ENCODE assay signal across 19 cellular contexts in genomic region chr3:50626406-50626805, GRCh38. TPM values are rescaled to one million over a fixed set of nuclear protein-coding genes. Genes with fewer than 3 reads are reported as not detected.
DNase-seq lines count a peak whose midpoint lies in the region; ATAC-seq and TF ChIP-seq lines count a peak whose summit lies in the region.
"Had no signal": no experiment of that assay in that cellular context is flagged by ENCODE, and none has a peak within 500 bp of the region (broad histone marks: within the 10 kb centered on the region; RNA-seq: fewer than 3 reads in every experiment).

No MANE protein-coding gene starts in this region.

- TF ChIP-seq CTCF in lung (IDR thresholded peaks at IDR 0.05; ENCODE audit: control extremely low read depth, extremely low read depth) (no peak), adrenal gland (IDR thresholded peaks at IDR 0.05) (no peak)

- H3K9me3 Mint-ChIP-seq in stimulated activated naive CD8-positive, alpha-beta T cell treated with anti-CD3 and anti-CD28 coated beads, Interleukin-15, Interleukin-2, amounts not matched to agents 100 ng/mL and 50 ng/mL, for 24 hours: no peaks in the 10 kb centered on the region
- no peaks in the 10 kb centered on the region for H3K9me3 Mint-ChIP-seq in stimulated activated naive CD8-positive, alpha-beta T cell treated with anti-CD3 and anti-CD28 coated beads, Interleukin-15, amount 100 ng/mL, for 72 hours

- no peak for TF ChIP-seq POLR2A in adrenal gland (IDR thresholded peaks at IDR 0.05)

- no peak for DNase-seq in stimulated activated naive CD8-positive, alpha-beta T cell treated with anti-CD3 and anti-CD28 coated beads, Interleukin-15, amount 100 ng/mL, for 72 hours
- no peak for DNase-seq in T-helper 17 cell
- no peak for DNase-seq in lung (ENCODE audit: low spot score)
- no peak for DNase-seq in HUDEP-2 (lab: John Stamatoyannopoulos, UW; ENCODE audit: unreplicated experiment in 76 of 76)
- no peak for DNase-seq in adrenal gland
- DNase-seq: activated CD4-positive, CD25-positive, alpha-beta regulatory T cell treated with anti-CD3 and anti-CD28 coated beads, Interleukin-2, amount 50 U/mL, for 72 hours; activated T-cell treated with anti-CD3 and anti-CD28 coated beads, Interleukin-2, amount 50 U/mL, for 48 hours; DMS79 treated with DMSO at 0.1 percent for 48 hours; foreskin fibroblast; NCI-H2081; NCI-H510A treated with DMSO at 0.1 percent for 48 hours; ovary; stimulated activated CD4-positive, alpha-beta T cell treated with anti-CD3 and anti-CD28 coated beads, Interleukin-4, amount 100 ng/mL, for 24 hours had no signal

- H3K36me3 ChIP-seq in lung (ENCODE audit: control insufficient read depth in 2 of 2, insufficient read depth in 2 of 2, low read length in 2 of 2): peaks cover 0 to 2% of the 10 kb centered on the region in 2 donors
- H3K36me3 ChIP-seq in adrenal gland (replicated peaks in 1 of 2): no peaks in the 10 kb centered on the region
- H3K36me3 ChIP-seq: ascending aorta, ovary had no signal

- no peak overlapping the region for H3K4me3 ChIP-seq in lung
- H3K4me3 ChIP-seq in adrenal gland: no peak overlapping the region
- H3K4me3 ChIP-seq: ascending aorta, K562, ovary had no signal

- H3K27me3 Mint-ChIP-seq in stimulated activated naive CD8-positive, alpha-beta T cell treated with anti-CD3 and anti-CD28 coated beads, Interleukin-15, Interleukin-2, amounts not matched to agents 100 ng/mL and 50 ng/mL, for 24 hours: no peaks in the 10 kb centered on the region
- no peaks in the 10 kb centered on the region for H3K27me3 Mint-ChIP-seq in stimulated activated naive CD8-positive, alpha-beta T cell treated with anti-CD3 and anti-CD28 coated beads, Interleukin-15, amount 100 ng/mL, for 72 hours
- H3K27me3 Mint-ChIP-seq in T-helper 17 cell: no peaks in the 10 kb centered on the region

- WGBS in lung, 2 donors: 73 to 88% methylated on average over 3 of the region's 3 CpGs
- 80 to 93% (median 83%) methylated on average over 1 to 3 of the region's 3 CpGs for WGBS in adrenal gland, 4 donors

- no peak for ATAC-seq in stimulated activated naive CD8-positive, alpha-beta T cell treated with anti-CD3 and anti-CD28 coated beads, Interleukin-15, amount 100 ng/mL, for 72 hours
- ATAC-seq in T-helper 17 cell: no peak
- ATAC-seq in lung (ENCODE audit: insufficient read depth, low FRiP score): no peak
- no peak for ATAC-seq in HG03159 (IDR thresholded peaks at IDR 0.05; ENCODE audit: unreplicated experiment)
- ATAC-seq: K562, left lobe of liver had no signal

- H3K4me1 Mint-ChIP-seq in stimulated activated naive CD8-positive, alpha-beta T cell treated with anti-CD3 and anti-CD28 coated beads, Interleukin-15, Interleukin-2, amounts not matched to agents 100 ng/mL and 50 ng/mL, for 24 hours (ENCODE audit: low read depth): peaks cover 96% of the 10 kb centered on the region
- H3K4me1 Mint-ChIP-seq in stimulated activated naive CD8-positive, alpha-beta T cell treated with anti-CD3 and anti-CD28 coated beads, Interleukin-15, amount 100 ng/mL, for 72 hours: peaks cover 100% of the 10 kb centered on the region
- peaks cover 69% of the 10 kb centered on the region for H3K4me1 Mint-ChIP-seq in T-helper 17 cell

- H3K4me3 Mint-ChIP-seq in stimulated activated naive CD8-positive, alpha-beta T cell treated with anti-CD3 and anti-CD28 coated beads, Interleukin-15, Interleukin-2, amounts not matched to agents 100 ng/mL and 50 ng/mL, for 24 hours: no peak overlapping the region
- no peak overlapping the region for H3K4me3 Mint-ChIP-seq in stimulated activated naive CD8-positive, alpha-beta T cell treated with anti-CD3 and anti-CD28 coated beads, Interleukin-15, amount 100 ng/mL, for 72 hours
- no peak overlapping the region for H3K4me3 Mint-ChIP-seq in T-helper 17 cell

- H3K36me3 Mint-ChIP-seq in stimulated activated naive CD8-positive, alpha-beta T cell treated with anti-CD3 and anti-CD28 coated beads, Interleukin-15, Interleukin-2, amounts not matched to agents 100 ng/mL and 50 ng/mL, for 24 hours (ENCODE audit: low read depth): peaks cover 58% of the 10 kb centered on the region
- peaks cover 4% of the 10 kb centered on the region for H3K36me3 Mint-ChIP-seq in T-helper 17 cell (ENCODE audit: low read depth)

- H3K9me3 ChIP-seq in T-helper 17 cell (ENCODE audit: control insufficient read depth, low read length, poor library complexity, severe bottlenecking): no peaks in the 10 kb centered on the region
- no peaks in the 10 kb centered on the region for H3K9me3 ChIP-seq in lung (ENCODE audit: control insufficient read depth in 2 of 2, insufficient read depth in 1 of 2, low read length in 1 of 2)
- H3K9me3 ChIP-seq in adrenal gland (replicated peaks in 1 of 3): no peaks in the 10 kb centered on the region
- H3K9me3 ChIP-seq: ascending aorta, ovary had no signal

- no peaks in the 10 kb centered on the region for H3K27me3 ChIP-seq in lung (ENCODE audit: control insufficient read depth, insufficient read depth)
- H3K27me3 ChIP-seq in adrenal gland: no peaks in the 10 kb centered on the region
- H3K27me3 ChIP-seq: ascending aorta, ovary had no signal

- H3K27ac Mint-ChIP-seq in stimulated activated naive CD8-positive, alpha-beta T cell treated with anti-CD3 and anti-CD28 coated beads, Interleukin-15, Interleukin-2, amounts not matched to agents 100 ng/mL and 50 ng/mL, for 24 hours: peak overlapping the region; percentile 49
- peak overlapping the region in 1 of 2 donors; percentile 48 for H3K27ac Mint-ChIP-seq in stimulated activated naive CD8-positive, alpha-beta T cell treated with anti-CD3 and anti-CD28 coated beads, Interleukin-15, amount 100 ng/mL, for 72 hours
- peak overlapping the region; percentile 96 for H3K27ac Mint-ChIP-seq in T-helper 17 cell

- H3K4me1 ChIP-seq in lung (ENCODE audit: control insufficient read depth in 2 of 2, insufficient read depth in 2 of 2, low read length in 2 of 2): peaks cover 14 to 43% of the 10 kb centered on the region in 2 donors
- H3K4me1 ChIP-seq in adrenal gland (replicated peaks in 1 of 2): peaks cover 0 to 28% of the 10 kb centered on the region in 2 donors
- H3K4me1 ChIP-seq: ascending aorta had no signal

- H3K27ac ChIP-seq in lung (ENCODE audit: low read depth in 1 of 2, low read length in 1 of 2) (peak overlapping the region; percentile 44 to 83), adrenal gland (no peak overlapping the region)
- H3K27ac ChIP-seq: ascending aorta, C4-2B, ovary had no signal

- intact Hi-C loops in adrenal gland (cut with DNase I): no loop called here

RNA-seq across cellular contexts. Expression of gene MAPKAPK3, which starts 9.5 kb away (rescaled TPM):
- total RNA-seq in T-helper 17 cell (10 to 100 TPM; 44.7 to 49.2 TPM), lung (10 to 100 TPM; 23.6 to 96.1 TPM), adrenal gland (100 to 1,000 TPM in 1 of 8 donors, 10 to 100 TPM in 7; 49.6 to 101 (median 68.2) TPM)
- polyA plus RNA-seq in lung (10 to 100 TPM; 50.8 to 92.1 TPM), adrenal gland (10 to 100 TPM; 40.6 to 55.0 (median 50.9) TPM)

RNA-seq across cellular contexts. Expression of gene CISH, which starts 14.8 kb away (rescaled TPM):
- total RNA-seq in T-helper 17 cell: 10 to 100 TPM; 28.3 to 63.4 TPM
- 10 to 100 TPM; 42.9 to 50.2 TPM for total RNA-seq in lung
- 100 to 1,000 TPM in 1 of 2 donors, 10 to 100 TPM in 1; 37.8 to 104 TPM for polyA plus RNA-seq in lung
- 10 to 100 TPM in 2 of 8 donors, 1 to 10 TPM in 6; 5.0 to 12.6 (median 6.5) TPM for total RNA-seq in adrenal gland
- 1 to 10 TPM; 1.8 to 9.1 (median 4.7) TPM for polyA plus RNA-seq in adrenal gland

RNA-seq across cellular contexts. Expression of gene DOCK3, which starts 48.3 kb away (rescaled TPM):
- 1 to 10 TPM; 1.9 to 3.2 TPM for total RNA-seq in T-helper 17 cell
- total RNA-seq in lung: 1 to 10 TPM in 1 of 2 donors, under 1 TPM in 1; 0.25 to 1.4 TPM
- polyA plus RNA-seq in lung: under 1 TPM; 0.06 to 0.43 TPM
- total RNA-seq in adrenal gland: 1 to 10 TPM in 7 of 8 donors, under 1 TPM in 1; 0.72 to 4.1 (median 2.7) TPM
- 1 to 10 TPM; 2.0 to 8.6 (median 6.0) TPM for polyA plus RNA-seq in adrenal gland
- total RNA-seq: left lobe of liver had no signal

RNA-seq across cellular contexts. Expression of gene HEMK1, which starts 57.1 kb away (rescaled TPM):
- total RNA-seq in T-helper 17 cell (10 to 100 TPM; 22.7 to 25.1 TPM), lung (10 to 100 TPM; 17.3 to 28.0 TPM), adrenal gland (10 to 100 TPM in 7 of 8 donors, 1 to 10 TPM in 1; 9.1 to 38.2 (median 18.6) TPM)
- polyA plus RNA-seq in lung (10 to 100 TPM; 16.0 to 20.1 TPM), adrenal gland (10 to 100 TPM in 2 of 3 donors, 1 to 10 TPM in 1; 9.3 to 46.4 (median 25.3) TPM)

RNA-seq across cellular contexts. Expression of gene C3orf18, which starts 58.9 kb away (rescaled TPM):
- total RNA-seq in T-helper 17 cell (10 to 100 TPM; 15.0 to 17.1 TPM), lung (1 to 10 TPM; 5.7 to 7.0 TPM), adrenal gland (10 to 100 TPM; 10.6 to 44.3 (median 18.9) TPM)
- polyA plus RNA-seq in lung (1 to 10 TPM; 2.7 to 3.2 TPM), adrenal gland (1 to 10 TPM; 6.6 to 9.8 (median 9.0) TPM)

Comparison
In these comparisons a context has a peak if more than half of its experiments do, and no peak if none do; other contexts are left out.
1. H3K27ac ChIP-seq: peak in lung (2 of 2); none in adrenal gland (0 of 5).